In the genomic region with DNA sequence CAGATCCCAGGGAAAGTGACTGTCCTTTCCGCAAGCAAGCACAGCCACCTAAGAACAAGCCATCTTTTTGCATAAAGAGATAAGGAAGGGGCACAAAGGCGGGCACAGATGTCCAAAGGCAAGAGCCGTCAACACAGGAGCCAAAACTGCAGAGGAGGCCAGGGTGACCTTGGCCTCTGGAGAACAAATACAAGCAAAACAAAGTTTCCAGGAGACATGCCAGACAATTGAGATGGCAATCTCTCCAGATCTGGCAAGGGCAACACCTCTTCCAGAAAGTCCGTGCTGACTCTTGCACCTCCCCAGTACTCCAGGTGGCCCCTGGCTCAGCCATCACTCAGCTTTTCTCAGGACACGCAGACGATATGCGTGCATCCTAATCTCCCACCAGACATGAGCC, we compare ENCODE assay signal across 16 cellular contexts. TPM values are rescaled to one million over a fixed set of nuclear protein-coding genes. Genes with fewer than 3 reads are reported as not detected.
DNase-seq lines count a peak whose midpoint lies in the region; FAIRE-seq and TF ChIP-seq lines count a peak whose summit lies in the region.
"Had no signal": no experiment of that assay in that cellular context is flagged by ENCODE, and none has a peak within 500 bp of the region (broad histone marks: within the 10 kb centered on the region; RNA-seq: fewer than 3 reads in every experiment).

No MANE protein-coding gene starts in this region.

- FAIRE-seq in endothelial cell of umbilical vein (lab: Jason Lieb, UNC): no peak
- FAIRE-seq: A549 had no signal

- no peak overlapping the region for H3K4me3 ChIP-seq in Karpas-422 (ENCODE audit: low read length)
- H3K4me3 ChIP-seq in endothelial cell of umbilical vein (replicated peaks in 1 of 3; ENCODE audit: insufficient read depth in 1 of 3, low read depth in 1 of 3, low read length in 3 of 3): no peak overlapping the region
- H3K4me3 ChIP-seq in testis: no peak overlapping the region
- H3K4me3 ChIP-seq: A549 had no signal

- H4K20me1 ChIP-seq in Karpas-422 (ENCODE audit: insufficient read depth, low read depth, low read length) (no peaks in the 10 kb centered on the region), endothelial cell of umbilical vein (replicated peaks; ENCODE audit: control insufficient read depth, extremely low read depth, insufficient read depth, low read length) (no peaks in the 10 kb centered on the region)

- POLR2A ChIA-PET in endothelial cell of umbilical vein (lab: Charles Lee): no interaction called here

- H3K79me2 ChIP-seq in Karpas-422 (ENCODE audit: low read length): no peaks in the 10 kb centered on the region
- no peaks in the 10 kb centered on the region for H3K79me2 ChIP-seq in endothelial cell of umbilical vein (ENCODE audit: control insufficient read depth, insufficient read depth, low read length)

- no peaks in the 10 kb centered on the region for H3K36me3 ChIP-seq in Karpas-422 (ENCODE audit: insufficient read depth, low read length)
- no peaks in the 10 kb centered on the region for H3K36me3 ChIP-seq in endothelial cell of umbilical vein (ENCODE audit: control insufficient read depth in 2 of 2, extremely low read depth in 1 of 2, insufficient read depth in 2 of 2, low read length in 2 of 2)
- no peaks in the 10 kb centered on the region for H3K36me3 ChIP-seq in testis (ENCODE audit: low read depth, missing control alignments)

- CTCF ChIA-PET in endothelial cell of umbilical vein (lab: Charles Lee): no interaction called here

- WGBS in testis, 2 donors: 56 to 63% methylated on average over 7 of the region's 7 CpGs

- intact Hi-C loops in endothelial cell of umbilical vein (cut with micrococcal nuclease) (loop anchor here (5.0 kb wide), 3 partner anchors 93 to 577 kb away; a partner anchor contains a TSS), testis (cut with DNase I; ENCODE audit: low total_unique reads) (no loop called here)

- no peak overlapping the region for H2AFZ ChIP-seq in Karpas-422 (ENCODE audit: low read length)
- H2AFZ ChIP-seq in endothelial cell of umbilical vein (ENCODE audit: low read depth, low read length): no peak overlapping the region

- TF ChIP-seq POLR2A in endothelial cell of umbilical vein (IDR thresholded peaks at IDR 0.05; ENCODE audit: low read depth, low read length) (no peak), testis (IDR thresholded peaks at IDR 0.05) (no peak)

- dilution Hi-C loops in endothelial cell of umbilical vein (cut with MboI; ENCODE audit: extremely low pct_ligation_motif_present, low sequenced_read_pairs): no loop called here

- TF ChIP-seq CTCF in VCaP (conservative IDR thresholded peaks at IDR 0.05) (no peak), endothelial cell of umbilical vein (IDR thresholded peaks at IDR 0.05; ENCODE audit: extremely low read depth in 1 of 2, insufficient read depth in 1 of 2, low read depth in 1 of 2, low read length in 2 of 2) (no peak), testis (IDR thresholded peaks at IDR 0.05) (no peak)

- no peaks in the 10 kb centered on the region for H3K9me1 ChIP-seq in endothelial cell of umbilical vein (replicated peaks; ENCODE audit: control insufficient read depth, extremely low read depth, insufficient read depth, low read length)

- DNase-seq in Karpas-422 (peak; percentile 21), endothelial cell of umbilical vein (ENCODE audit: low read depth, low spot score) (peak; percentile 46), testis (peak; percentile 43), NCI-H510A treated with DMSO at 0.1 percent for 48 hours (lab: John Stamatoyannopoulos, UW) (no peak), NCI-H2196 treated with DMSO at 0.1 percent for 48 hours (lab: John Stamatoyannopoulos, UW; ENCODE audit: unreplicated experiment) (no peak), midbrain (lab: John Stamatoyannopoulos, UW) (no peak)
- DNase-seq: Caco-2; CD8-positive, alpha-beta memory T cell; HCEC 1CT; HFFc6 had no signal

- H3K9me3 ChIP-seq in Karpas-422 (ENCODE audit: low read length) (no peaks in the 10 kb centered on the region), endothelial cell of umbilical vein (replicated peaks; ENCODE audit: control insufficient read depth, insufficient read depth, low read length) (no peaks in the 10 kb centered on the region), testis (no peaks in the 10 kb centered on the region)
- H3K9me3 ChIP-seq: Caco-2 had no signal

- H3K4me1 ChIP-seq in Karpas-422 (ENCODE audit: low read length) (no peaks in the 10 kb centered on the region), endothelial cell of umbilical vein (ENCODE audit: control insufficient read depth, extremely low read depth, insufficient read depth, low read length) (peaks cover 20% of the 10 kb centered on the region), testis (peaks cover 3% of the 10 kb centered on the region)
- H3K4me1 ChIP-seq: A549, Caco-2 had no signal

- H3K27ac ChIP-seq in Karpas-422 (ENCODE audit: low read length) (no peak overlapping the region), VCaP (peak overlapping the region; percentile 24; the same call in 1 of the 2 replicates), endothelial cell of umbilical vein (ENCODE audit: insufficient read depth, low read depth, low read length) (no peak overlapping the region), testis (no peak overlapping the region)
- H3K27ac ChIP-seq: A549, HL-60 had no signal

- H3K27me3 ChIP-seq in Karpas-422 (ENCODE audit: low read length): no peaks in the 10 kb centered on the region
- H3K27me3 ChIP-seq in endothelial cell of umbilical vein (ENCODE audit: control insufficient read depth in 2 of 2, insufficient read depth in 2 of 2, low read length in 2 of 2): peaks cover 2 to 4% of the 10 kb centered on the region in 2 experiments
- no peaks in the 10 kb centered on the region for H3K27me3 ChIP-seq in testis

- H3K9ac ChIP-seq in Karpas-422 (ENCODE audit: low read length): no peak overlapping the region
- H3K9ac ChIP-seq in endothelial cell of umbilical vein (replicated peaks; ENCODE audit: extremely low read depth, insufficient read depth, low read length): no peak overlapping the region

- H3K4me2 ChIP-seq in Karpas-422 (ENCODE audit: low read depth, low read length, poor library complexity, severe bottlenecking): no peak overlapping the region
- H3K4me2 ChIP-seq in endothelial cell of umbilical vein (ENCODE audit: insufficient read depth, low read length): no peak overlapping the region
- H3K4me2 ChIP-seq: A549 had no signal

- H3K9me2 ChIP-seq in Karpas-422 (replicated peaks; ENCODE audit: insufficient read depth, low read length): no peaks in the 10 kb centered on the region

- BruUV-seq in endothelial cell of umbilical vein (replicated peaks; lab: Mats Ljungman, UMichigan): no TSS peak

TF ChIP-seq in endothelial cell of umbilical vein, 7 proteins besides CTCF, POLR2A, EP300 and RAD21:
- TF ChIP-seq MYC (IDR thresholded peaks at IDR 0.05; ENCODE audit: low read depth, low read length) (no peak), FOS (IDR thresholded peaks at IDR 0.05; ENCODE audit: borderline replicate concordance, insufficient read depth, low read length) (no peak), POLR2AphosphoS5 (IDR thresholded peaks at IDR 0.05; ENCODE audit: insufficient read depth, low read depth, low read length) (no peak), EZH2 (IDR thresholded peaks at IDR 0.05; ENCODE audit: borderline replicate concordance, low read depth, low read length, severe bottlenecking) (no peak), GATA2 (IDR thresholded peaks at IDR 0.05; ENCODE audit: insufficient read depth, insufficient read length, low read depth, low read length) (no peak), JUN (IDR thresholded peaks at IDR 0.05; ENCODE audit: borderline replicate concordance, insufficient read depth, insufficient read length, low read depth) (no peak)
- TF ChIP-seq, protein P1, sequence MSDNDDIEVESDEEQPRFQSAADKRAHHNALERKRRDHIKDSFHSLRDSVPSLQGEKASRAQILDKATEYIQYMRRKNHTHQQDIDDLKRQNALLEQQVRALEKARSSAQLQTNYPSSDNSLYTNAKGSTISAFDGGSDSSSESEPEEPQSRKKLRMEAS (IDR thresholded peaks at IDR 0.05; ENCODE audit: insufficient read depth, insufficient read length): no peak

RNA-seq across cellular contexts. Expression of a gene that starts 58.2 kb away (rescaled TPM):
- not detected in 2 replicates for total RNA-seq in Karpas-422 (2014; rRNA removed; shearing (Covaris generic); ENCODE audit: low replicate concordance)
- total RNA-seq in endothelial cell of umbilical vein (not detected in 2 replicates), testis (10 to 100 TPM; 14.9 to 24.6 TPM)
- polyA plus RNA-seq in endothelial cell of umbilical vein (not detected in 2 replicates), testis (ENCODE audit: insufficient read depth, low read depth, low replicate concordance) (41.5 TPM)
- polyA plus RNA-seq in endothelial cell of umbilical vein (2011; cell fraction: cytosol; rRNA removed): not detected in 2 replicates
- not detected in 2 replicates for polyA plus RNA-seq in endothelial cell of umbilical vein (2011; cell fraction: nucleus; rRNA removed)
- polyA plus RNA-seq in endothelial cell of umbilical vein (2012): not detected in 2 replicates
- polyA minus RNA-seq in endothelial cell of umbilical vein: not detected in 2 replicates
- not detected for polyA minus RNA-seq in endothelial cell of umbilical vein (2011; cell fraction: cytosol; rRNA and poly(A)+ RNA removed)
- polyA minus RNA-seq in endothelial cell of umbilical vein (2011; cell fraction: nucleus; rRNA and poly(A)+ RNA removed): not detected in 2 replicates
- total RNA-seq: Caco-2; CD8-positive, alpha-beta memory T cell; Daoy; H4; HFFc6 had no signal
- polyA plus RNA-seq: A549; BJ; CD8-positive, alpha-beta memory T cell had no signal

Comparison
In these comparisons a context has a peak if more than half of its experiments do, and no peak if none do; other contexts are left out.
1. DNase-seq: peak in Karpas-422 (single experiment), endothelial cell of umbilical vein (single experiment) and testis (single experiment); none in NCI-H510A treated with DMSO at 0.1 percent for 48 hours (single experiment), NCI-H2196 treated with DMSO at 0.1 percent for 48 hours (single experiment) and midbrain (single experiment).
2. RNA of a gene that starts 58.2 kb away (total RNA-seq): 14.9 to 24.6 TPM in testis; not detected in Karpas-422 and not detected in endothelial cell of umbilical vein; every median in the first group is over 10 times any median in the second.